ENCODE assay signal across 1 cellular context in genomic region chr11:47552581-47553416, GRCh38.
TF ChIP-seq lines count a peak whose summit lies in the region.

Gene CELF1 (minus strand): TSS chr11:47553132. CDS start chr11:47499523, 53,609 bp downstream.

TF ChIP-seq in K562, 482 proteins besides CTCF, POLR2A, EP300 and RAD21 (continued from another document):
- TF ChIP-seq ELK3 (CRISPR knock-in tag; IDR thresholded peaks at IDR 0.05) (no peak), ZNF217 (CRISPR knock-in tag; IDR thresholded peaks at IDR 0.05) (no peak), UBTF (IDR thresholded peaks at IDR 0.05; ENCODE audit: borderline replicate concordance in 1 of 2, low read depth in 2 of 2, low read length in 2 of 2) (0 out of 4 replicates have a peak, but pooled peaks of 1 of the 2 experiments have one; percentile 27), SRF (CRISPR knock-in tag; IDR thresholded peaks at IDR 0.05) (no peak; a peak in 1 of 4 replicates), CHD7 (IDR thresholded peaks at IDR 0.05; ENCODE audit: low read depth, low read length) (no peak), ZNF165 (CRISPR knock-in tag; IDR thresholded peaks at IDR 0.05; ENCODE audit: borderline replicate concordance) (no peak), SNIP1 (IDR thresholded peaks at IDR 0.05; ENCODE audit: low read depth) (no peak), SMAD4 (CRISPR knock-in tag; conservative IDR thresholded peaks at IDR 0.05) (peak; percentile 54; the same call in 1 of the 2 replicates), ZNF175 (CRISPR knock-in tag; IDR thresholded peaks at IDR 0.05; ENCODE audit: low read depth) (no peak), FUS (optimal IDR thresholded peaks at IDR 0.05; ENCODE audit: low read depth, low read length) (peak; percentile 70), CCNT2 (IDR thresholded peaks at IDR 0.05; ENCODE audit: borderline replicate concordance, extremely low read depth, insufficient read length, low read depth, low read length) (peak; percentile 96), SREBF2 (CRISPR knock-in tag; IDR thresholded peaks at IDR 0.05) (no peak), HLTF (IDR thresholded peaks at IDR 0.05) (0 out of 2 replicates have a peak, but pooled peaks have one; percentile 14), NCOR1 (IDR thresholded peaks at IDR 0.05) (0 out of 2 replicates have a peak, but pooled peaks have one; percentile 25), HMBOX1 (IDR thresholded peaks at IDR 0.05) (no peak), ZNF778 (CRISPR knock-in tag; IDR thresholded peaks at IDR 0.05) (no peak), ZNF23 (CRISPR knock-in tag; IDR thresholded peaks at IDR 0.05) (no peak), RBBP5 (IDR thresholded peaks at IDR 0.05; ENCODE audit: borderline replicate concordance, insufficient read depth, low read length, poor library complexity, severe bottlenecking) (peak; percentile 83), KDM4B (IDR thresholded peaks at IDR 0.05; ENCODE audit: borderline replicate concordance in 2 of 2, low read depth in 1 of 2) (peak in 1 of 2 experiments; percentile 98; a peak in 2 of 4 replicates), ZNF277 (CRISPR knock-in tag; IDR thresholded peaks at IDR 0.05; ENCODE audit: borderline replicate concordance) (no peak), ILK (tag; IDR thresholded peaks at IDR 0.05; ENCODE audit: borderline replicate concordance, low read depth) (no peak), MCM5 (IDR thresholded peaks at IDR 0.05; ENCODE audit: low read depth) (no peak), GATAD2B (IDR thresholded peaks at IDR 0.05; ENCODE audit: borderline replicate concordance) (0 out of 2 replicates have a peak, but pooled peaks have one; percentile 48), NEUROD1 (IDR thresholded peaks at IDR 0.05; ENCODE audit: borderline replicate concordance, low read depth, low read length, partially characterized antibody) (no peak), ZFPM2 (CRISPR knock-in tag; IDR thresholded peaks at IDR 0.05) (no peak), FOXP1 (CRISPR knock-in tag; IDR thresholded peaks at IDR 0.05) (no peak), ZFP36 (IDR thresholded peaks at IDR 0.05; ENCODE audit: low read depth, low read length, partially characterized antibody) (no peak), TFAM (CRISPR knock-in tag; conservative IDR thresholded peaks at IDR 0.05) (no peak), MAFF (IDR thresholded peaks at IDR 0.05; ENCODE audit: low read length) (no peak), ZBTB7A (IDR thresholded peaks at IDR 0.05; ENCODE audit: borderline replicate concordance, control insufficient read depth, low read depth, low read length) (peak; percentile 92), CBX8 (IDR thresholded peaks at IDR 0.05; ENCODE audit: borderline replicate concordance, extremely low read depth, low read depth, low read length, poor library complexity, severe bottlenecking) (no peak), LEF1 (IDR thresholded peaks at IDR 0.05) (no peak), HMG20B (CRISPR knock-in tag; IDR thresholded peaks at IDR 0.05) (no peak), ETV6 (IDR thresholded peaks at IDR 0.05; ENCODE audit: borderline replicate concordance in 1 of 2, low read depth in 2 of 2, low read length in 1 of 2) (no peak), ETV6 (CRISPR knock-in tag; IDR thresholded peaks at IDR 0.05; ENCODE audit: borderline replicate concordance) (no peak), IRF2 (CRISPR knock-in tag; IDR thresholded peaks at IDR 0.05) (no peak), DNMT1 (IDR thresholded peaks at IDR 0.05) (no peak), MED1 (CRISPR knock-in tag; IDR thresholded peaks at IDR 0.05; ENCODE audit: borderline replicate concordance) (no peak), ZNF347 (CRISPR knock-in tag; IDR thresholded peaks at IDR 0.05; ENCODE audit: low read depth) (no peak), ZNF57 (CRISPR knock-in tag; IDR thresholded peaks at IDR 0.05) (0 out of 2 replicates have a peak, but pooled peaks have one; percentile 33), MXD1 (CRISPR knock-in tag; IDR thresholded peaks at IDR 0.05; ENCODE audit: borderline replicate concordance, poor library complexity, severe bottlenecking) (no peak)
